In the genomic region with DNA sequence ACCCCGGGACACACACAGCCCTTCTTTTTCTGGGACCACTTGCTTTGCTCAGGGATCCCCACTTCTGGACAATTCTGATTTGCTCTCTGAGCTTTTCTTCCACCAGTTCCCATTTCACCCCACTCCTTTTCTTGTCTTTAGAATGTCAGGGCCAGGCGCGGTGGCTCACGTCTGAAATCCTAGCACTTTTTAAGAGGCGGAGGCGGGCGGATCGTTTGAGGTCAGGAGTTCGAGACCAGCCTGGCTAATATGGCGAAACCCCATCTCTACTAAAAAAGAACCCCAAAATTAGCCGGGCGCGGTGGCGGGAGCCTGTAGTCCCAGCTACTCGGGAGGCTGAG, we compare ENCODE assay signal across 8 cellular contexts. TPM values are rescaled to one million over a fixed set of nuclear protein-coding genes. Genes with fewer than 3 reads are reported as not detected.
A peak's percentile ranks its signal among the peaks of the same experiment; 100 is the strongest.
DNase-seq lines count a peak whose midpoint lies in the region; TF ChIP-seq lines count a peak whose summit lies in the region.

No MANE protein-coding gene starts in this region.

- peaks cover 29% of the 10 kb centered on the region for H3K4me1 Mint-ChIP-seq in stimulated activated naive CD8-positive, alpha-beta T cell treated with anti-CD3 and anti-CD28 coated beads, Interleukin-15, Interleukin-2, amounts not matched to agents 100 ng/mL and 50 ng/mL, for 24 hours (ENCODE audit: low read depth)

- CTCF ChIA-PET in BJ (lab: Yijun Ruan, JAX): interaction anchor here (0.6 to 1.4 kb wide), 2 partner anchors 32 to 520 kb away, joined by 3 read pairs; no protein-coding TSS in a partner anchor

- H3K36me3 ChIP-seq in BJ (ENCODE audit: control insufficient read depth, insufficient read depth, low read length): no peaks in the 10 kb centered on the region
- 0 out of 2 replicates have a peak, but pooled peaks cover 9% of the 10 kb centered on the region for H3K36me3 ChIP-seq in KOPT-K1 (ENCODE audit: insufficient read depth, low read length)

- peak overlapping the region; percentile 92 for H3K4me3 ChIP-seq in BJ (ENCODE audit: low read depth, low read length)

- H3K27me3 ChIP-seq in BJ (ENCODE audit: control insufficient read depth, insufficient read depth, low read length) (no peaks in the 10 kb centered on the region), layer of hippocampus (ENCODE audit: control insufficient read depth, insufficient read depth, low read length) (no peaks in the 10 kb centered on the region)

- H3K27ac ChIP-seq in KOPT-K1 (ENCODE audit: low read depth, low read length, poor library complexity, severe bottlenecking) (peak overlapping the region; percentile 81), angular gyrus (ENCODE audit: low read depth, low read length) (peak overlapping the region; percentile 93), layer of hippocampus (ENCODE audit: low read depth, low read length) (peak overlapping the region; percentile 90)

- DNase-seq in BJ (ENCODE audit: low read depth) (no peak), retina (no peak), SHP77 treated with DMSO at 0.1 percent for 48 hours (lab: John Stamatoyannopoulos, UW) (no peak), SW 1271 (lab: John Stamatoyannopoulos, UW) (no peak)

- no peaks in the 10 kb centered on the region for H3K36me3 Mint-ChIP-seq in stimulated activated naive CD8-positive, alpha-beta T cell treated with anti-CD3 and anti-CD28 coated beads, Interleukin-15, Interleukin-2, amounts not matched to agents 100 ng/mL and 50 ng/mL, for 24 hours (ENCODE audit: low read depth)

- TF ChIP-seq CTCF in BJ (IDR thresholded peaks at IDR 0.05; ENCODE audit: insufficient read depth, low read depth, low read length): no peak

- H3K4me3 Mint-ChIP-seq in stimulated activated naive CD8-positive, alpha-beta T cell treated with anti-CD3 and anti-CD28 coated beads, Interleukin-15, Interleukin-2, amounts not matched to agents 100 ng/mL and 50 ng/mL, for 24 hours: peak overlapping the region; percentile 95

- peak overlapping the region; percentile 86 for H3K27ac Mint-ChIP-seq in stimulated activated naive CD8-positive, alpha-beta T cell treated with anti-CD3 and anti-CD28 coated beads, Interleukin-15, Interleukin-2, amounts not matched to agents 100 ng/mL and 50 ng/mL, for 24 hours

- no peaks in the 10 kb centered on the region for H3K9me3 Mint-ChIP-seq in stimulated activated naive CD8-positive, alpha-beta T cell treated with anti-CD3 and anti-CD28 coated beads, Interleukin-15, Interleukin-2, amounts not matched to agents 100 ng/mL and 50 ng/mL, for 24 hours

- no peaks in the 10 kb centered on the region for H3K9me3 ChIP-seq in KOPT-K1 (ENCODE audit: insufficient read depth, low read length, poor library complexity, severe bottlenecking)

- H3K27me3 Mint-ChIP-seq in stimulated activated naive CD8-positive, alpha-beta T cell treated with anti-CD3 and anti-CD28 coated beads, Interleukin-15, Interleukin-2, amounts not matched to agents 100 ng/mL and 50 ng/mL, for 24 hours: peaks cover 5% of the 10 kb centered on the region

- POLR2A ChIA-PET in BJ (lab: Charles Lee): no interaction called here

RNA-seq across cellular contexts. Expression of gene USP13, which starts 0.9 kb away (rescaled TPM):
- 10.5 and 11.2 TPM in 2 replicates for polyA plus RNA-seq in BJ (2011; rRNA removed)
- 13.0 and 13.4 TPM in 2 replicates for polyA minus RNA-seq in BJ (2011; rRNA and poly(A)+ RNA removed)

RNA-seq across cellular contexts. Expression of gene NDUFB5, which starts 49.2 kb away (rescaled TPM):
- 12.5 and 43.6 TPM in 2 replicates for polyA plus RNA-seq in BJ (2011; rRNA removed)
- polyA minus RNA-seq in BJ (2011; rRNA and poly(A)+ RNA removed): 6.5 and 10.1 TPM in 2 replicates

RNA-seq across cellular contexts. Expression of gene MRPL47, which starts 49.3 kb away (rescaled TPM):
- 23.2 and 48.5 TPM in 2 replicates for polyA plus RNA-seq in BJ (2011; rRNA removed)
- polyA minus RNA-seq in BJ (2011; rRNA and poly(A)+ RNA removed): 5.9 and 7.9 TPM in 2 replicates
